Comparison of ENCODE assay signal across 22 cellular contexts in genomic region chr4:133316874-133317273, GRCh38.
DNase-seq lines count a peak whose midpoint lies in the region; ATAC-seq and TF ChIP-seq lines count a peak whose summit lies in the region.
"Had no signal": no experiment of that assay in that cellular context is flagged by ENCODE, and none has a peak within 500 bp of the region (broad histone marks: within the 10 kb centered on the region; RNA-seq: fewer than 3 reads in every experiment).

No MANE protein-coding gene starts in this region.

- H2BK5ac ChIP-seq in mesendoderm (ENCODE audit: low read length) = no peak overlapping the region

- peak overlapping the region; percentile 51 for H3K18ac ChIP-seq in mesendoderm (ENCODE audit: low read length)

- H3K4me1 ChIP-seq in mesendoderm (ENCODE audit: control insufficient read depth, low read depth, low read length) (no peaks in the 10 kb centered on the region), esophagus squamous epithelium (no peaks in the 10 kb centered on the region)
- H3K4me1 ChIP-seq: adrenal gland, vagina had no signal

- H3K4me1 Mint-ChIP-seq in brain (peaks cover 8% of the 10 kb centered on the region), progenitor cell of endocrine pancreas (ENCODE audit: low read depth) (no peaks in the 10 kb centered on the region)
- H3K4me1 Mint-ChIP-seq: central memory CD8-positive, alpha-beta T cell; T-cell had no signal

- H3K79me2 ChIP-seq in mesendoderm (ENCODE audit: control insufficient read depth, insufficient read depth, low read length) = no peaks in the 10 kb centered on the region

- no peak overlapping the region for H4K5ac ChIP-seq in mesendoderm (ENCODE audit: low read length)

- H3K27me3 Mint-ChIP-seq in brain (no peaks in the 10 kb centered on the region), progenitor cell of endocrine pancreas (no peaks in the 10 kb centered on the region)
- H3K27me3 Mint-ChIP-seq: central memory CD8-positive, alpha-beta T cell; effector memory CD8-positive, alpha-beta T cell; T-cell had no signal

- no peak for ATAC-seq in GM21390 (IDR thresholded peaks at IDR 0.05; ENCODE audit: unreplicated experiment)
- ATAC-seq: effector memory CD8-positive, alpha-beta T cell; T-cell had no signal

- no CpG with 5 or more reads among the region's 5 CpGs for WGBS in mesendoderm (ENCODE audit: extremely low coverage, insufficient coverage, low lambda C conversion rate)
- 33 to 34% methylated on average over 5 of the region's 5 CpGs for WGBS in esophagus squamous epithelium, 2 donors

- peak overlapping the region; percentile 67 for H2BK15ac ChIP-seq in mesendoderm (replicated peaks; ENCODE audit: low read depth)

- H3K4me3 Mint-ChIP-seq in brain (peak overlapping the region in 1 of 5 experiments; percentile 48), progenitor cell of endocrine pancreas (ENCODE audit: low read depth) (no peak overlapping the region)
- H3K4me3 Mint-ChIP-seq: central memory CD8-positive, alpha-beta T cell; effector memory CD8-positive, alpha-beta T cell; neural crest cell; T-cell had no signal

- H3K4me3 ChIP-seq in mesendoderm (ENCODE audit: low read length) (no peak overlapping the region), esophagus squamous epithelium (no peak overlapping the region)
- H3K4me3 ChIP-seq: adrenal gland, vagina had no signal

- H2AK5ac ChIP-seq in mesendoderm (ENCODE audit: low read length) = no peak overlapping the region

- H3K23ac ChIP-seq in mesendoderm (ENCODE audit: low read length) = no peak overlapping the region

- DNase-seq in Ammon's horn (ENCODE audit: low spot score) (peak; percentile 5), LHCN-M2 (ENCODE audit: low read depth) (peak; percentile 37), mesendoderm (no peak), progenitor cell of endocrine pancreas (ENCODE audit: low spot score, unreplicated experiment) (no peak), esophagus squamous epithelium (lab: John Stamatoyannopoulos, UW) (no peak)
- no peak for DNase-seq in effector CD4-positive, alpha-beta T cell
- DNase-seq: activated CD4-positive, alpha-beta T cell treated with anti-CD3 and anti-CD28 coated beads, Interleukin-2, amount 50 U/mL, for 1 hour; activated CD8-positive, alpha-beta memory T cell treated with anti-CD3 and anti-CD28 coated beads, Interleukin-2, amount 50 U/mL, for 48 hours; activated effector memory CD4-positive, alpha-beta T cell treated with anti-CD3 and anti-CD28 coated beads, Interleukin-2, amount 50 U/mL, for 16 hours; adrenal gland; DMS79; effector memory CD8-positive, alpha-beta T cell; NCI-H1092; retina; SHP77; substantia nigra; T-cell had no signal

- peak overlapping the region in 4 of 5 experiments; percentile 11 to 61 (median 25) for H3K27ac Mint-ChIP-seq in brain
- no peak overlapping the region for H3K27ac Mint-ChIP-seq in progenitor cell of endocrine pancreas
- H3K27ac Mint-ChIP-seq: effector memory CD8-positive, alpha-beta T cell; T-cell had no signal

- H3K9me3 Mint-ChIP-seq in brain (no peaks in the 10 kb centered on the region), progenitor cell of endocrine pancreas (ENCODE audit: low read depth) (no peaks in the 10 kb centered on the region)
- H3K9me3 Mint-ChIP-seq: neural crest cell had no signal

- TF ChIP-seq CTCF in brain (conservative IDR thresholded peaks at IDR 0.05) = no peak
- no peak for TF ChIP-seq CTCF in progenitor cell of endocrine pancreas (IDR thresholded peaks at IDR 0.05; ENCODE audit: unreplicated experiment)
- TF ChIP-seq CTCF in esophagus squamous epithelium (IDR thresholded peaks at IDR 0.05) = no peak

- intact Hi-C loops in esophagus squamous epithelium (cut with DNase I) = no loop called here

- no peaks in the 10 kb centered on the region for H3K9me3 ChIP-seq in esophagus squamous epithelium
- H3K9me3 ChIP-seq: adrenal gland, vagina had no signal

- H3K4me2 ChIP-seq in mesendoderm (ENCODE audit: low read length) = no peak overlapping the region

- H3K27ac ChIP-seq in mesendoderm (ENCODE audit: low read depth, low read length) (no peak overlapping the region), esophagus squamous epithelium (no peak overlapping the region)
- H3K27ac ChIP-seq: adrenal gland, vagina had no signal

- H2BK120ac ChIP-seq in mesendoderm (ENCODE audit: low read depth, low read length) = no peak overlapping the region

- TF ChIP-seq POLR2A in esophagus squamous epithelium (IDR thresholded peaks at IDR 0.05) = no peak

- no peak overlapping the region for H4K8ac ChIP-seq in mesendoderm (ENCODE audit: low read depth, low read length)

- H3K56ac ChIP-seq in mesendoderm (ENCODE audit: low read length) = no peak overlapping the region

- no peak overlapping the region for H3K9ac ChIP-seq in mesendoderm (ENCODE audit: low read length)

- H3K4ac ChIP-seq in mesendoderm (ENCODE audit: low read depth, low read length) = no peak overlapping the region

- H3K36me3 ChIP-seq in mesendoderm (ENCODE audit: control insufficient read depth, insufficient read depth, low read length) (no peaks in the 10 kb centered on the region), esophagus squamous epithelium (no peaks in the 10 kb centered on the region)
- H3K36me3 ChIP-seq: adrenal gland, vagina had no signal

- no peaks in the 10 kb centered on the region for H3K79me1 ChIP-seq in mesendoderm (ENCODE audit: low read length)

- H3K27me3 ChIP-seq in mesendoderm (ENCODE audit: insufficient read depth, low read length, poor library complexity) = no peaks in the 10 kb centered on the region
- no peaks in the 10 kb centered on the region for H3K27me3 ChIP-seq in esophagus squamous epithelium
- H3K27me3 ChIP-seq: adrenal gland, vagina had no signal

- H3K36me3 Mint-ChIP-seq in brain (no peaks in the 10 kb centered on the region), progenitor cell of endocrine pancreas (ENCODE audit: insufficient read depth) (no peaks in the 10 kb centered on the region)
- H3K36me3 Mint-ChIP-seq: T-cell had no signal

Comparison
In these comparisons a context has a peak if more than half of its experiments do, and no peak if none do; other contexts are left out.
1. DNase-seq: peak in Ammon's horn (single experiment) and LHCN-M2 (single experiment); none in mesendoderm (single experiment), progenitor cell of endocrine pancreas (single experiment), esophagus squamous epithelium (single experiment) and effector CD4-positive, alpha-beta T cell (single experiment).